In the genomic region with DNA sequence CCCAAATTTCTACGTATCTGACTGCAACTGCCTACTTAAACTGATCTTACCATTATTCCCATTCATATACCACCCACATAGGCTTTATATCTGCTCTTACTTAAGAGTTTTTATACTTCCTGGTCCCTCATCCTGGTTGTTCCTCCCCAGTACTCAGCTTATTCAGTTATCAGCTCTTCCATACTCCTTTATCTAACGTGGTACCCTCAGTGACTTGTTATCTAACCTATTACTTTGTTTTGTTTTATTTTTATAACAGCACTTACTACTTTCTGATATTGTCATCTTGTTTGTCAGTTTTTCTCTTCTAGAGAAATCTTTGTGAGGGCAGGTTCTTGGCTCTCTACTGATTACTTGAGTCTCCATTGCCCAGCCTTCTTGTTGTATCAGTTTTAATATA, we compare ENCODE assay signal across 22 cellular contexts.
DNase-seq lines count a peak whose midpoint lies in the region; ATAC-seq, FAIRE-seq and TF ChIP-seq lines count a peak whose summit lies in the region.
"Had no signal": no experiment of that assay in that cellular context is flagged by ENCODE, and none has a peak within 500 bp of the region (broad histone marks: within the 10 kb centered on the region; RNA-seq: fewer than 3 reads in every experiment).

No MANE protein-coding gene starts in this region.

- TSS peak; percentile 16 for BruUV-seq in Panc1 (replicated peaks; lab: Mats Ljungman, UMichigan)

- POLR2A ChIA-PET in activated CD4-positive, alpha-beta T cell treated with anti-CD3 and anti-CD28 coated beads for 36 hours (lab: Charles Lee): no interaction called here
- POLR2A ChIA-PET in Panc1 (lab: Charles Lee): no interaction called here

- H3K27ac Mint-ChIP-seq in activated CD4-positive, alpha-beta T cell treated with anti-CD3 and anti-CD28 coated beads for 36 hours: peak overlapping the region; percentile 11
- peak overlapping the region; percentile 44 for H3K27ac Mint-ChIP-seq in activated naive CD8-positive, alpha-beta T cell treated with anti-CD3 and anti-CD28 coated beads for 36 hours
- peak overlapping the region; percentile 4 for H3K27ac Mint-ChIP-seq in nephron progenitor cell

- H3K27ac ChIP-seq in Panc1 (ENCODE audit: low read length) (no peak overlapping the region), kidney (ENCODE audit: low read depth in 2 of 2, low read length in 2 of 2) (no peak overlapping the region)
- H3K27ac ChIP-seq: 22Rv1, RWPE1 had no signal

- FAIRE-seq in kidney (lab: Jason Lieb, UNC): no peak
- FAIRE-seq: GM12878 had no signal

- no peak overlapping the region for H3K9ac ChIP-seq in kidney (ENCODE audit: low read length in 2 of 2)

- H3K36me3 Mint-ChIP-seq in activated CD4-positive, alpha-beta T cell treated with anti-CD3 and anti-CD28 coated beads for 36 hours (ENCODE audit: low read depth): peaks cover 23% of the 10 kb centered on the region
- peaks cover 35% of the 10 kb centered on the region for H3K36me3 Mint-ChIP-seq in activated naive CD8-positive, alpha-beta T cell treated with anti-CD3 and anti-CD28 coated beads for 36 hours
- peaks cover 46% of the 10 kb centered on the region for H3K36me3 Mint-ChIP-seq in nephron progenitor cell (ENCODE audit: low read depth)

- intact Hi-C loops in activated CD4-positive, alpha-beta T cell treated with anti-CD3 and anti-CD28 coated beads for 36 hours (cut with DNase I, micrococcal nuclease): no loop called here
- intact Hi-C loops in Panc1 (cut with micrococcal nuclease; ENCODE audit: unreplicated experiment): no loop called here
- intact Hi-C loops in left cardiac atrium (cut with DNase I): no loop called here
- intact Hi-C loops in kidney (cut with DNase I): no loop called here

- TF ChIP-seq CTCF in Panc1 (IDR thresholded peaks at IDR 0.05): no peak
- no peak for TF ChIP-seq CTCF in nephron progenitor cell (IDR thresholded peaks at IDR 0.05)
- TF ChIP-seq CTCF in kidney (IDR thresholded peaks at IDR 0.05; ENCODE audit: borderline replicate concordance, extremely low read depth, insufficient read depth): no peak

- CTCF ChIA-PET in activated CD4-positive, alpha-beta T cell treated with anti-CD3 and anti-CD28 coated beads for 36 hours (lab: Charles Lee): no interaction called here
- CTCF ChIA-PET in Panc1 (lab: Charles Lee): no interaction called here

- DNase-seq in activated CD4-positive, alpha-beta T cell treated with anti-CD3 and anti-CD28 coated beads for 36 hours: no peak
- DNase-seq in activated CD4-positive, alpha-beta T cell treated with anti-CD3 and anti-CD28 coated beads for 1 hour: no peak
- DNase-seq in Panc1 (ENCODE audit: low read depth, low spot score) (no peak), nephron progenitor cell (no peak), OCI-M2 (lab: John Stamatoyannopoulos, UW; ENCODE audit: unreplicated experiment) (no peak), left cardiac atrium (no peak), kidney (no peak)
- no peak for DNase-seq in activated naive CD8-positive, alpha-beta T cell treated with anti-CD3 and anti-CD28 coated beads for 36 hours
- DNase-seq: BE2C; CD8-positive, alpha-beta memory T cell; DND-41; GDM1; Kasumi-1; NCI-H1105; NCI-H187; NCI-H345; NCI-H69; NK-92 treated with Interleukin-12 subunit alpha and Interleukin-12 subunit beta, amount 100 ng/mL, for 24 hours had no signal

- no peaks in the 10 kb centered on the region for H3K27me3 Mint-ChIP-seq in activated CD4-positive, alpha-beta T cell treated with anti-CD3 and anti-CD28 coated beads for 36 hours
- H3K27me3 Mint-ChIP-seq in activated naive CD8-positive, alpha-beta T cell treated with anti-CD3 and anti-CD28 coated beads for 36 hours: no peaks in the 10 kb centered on the region
- no peaks in the 10 kb centered on the region for H3K27me3 Mint-ChIP-seq in nephron progenitor cell (ENCODE audit: low read depth, poor library complexity)
- H3K27me3 Mint-ChIP-seq: CD8-positive, alpha-beta memory T cell had no signal

- H3K9me3 ChIP-seq in Panc1 (ENCODE audit: control insufficient read depth, insufficient read depth, low read depth, low read length) (no peaks in the 10 kb centered on the region), kidney (ENCODE audit: control insufficient read depth in 1 of 2, low read length in 2 of 2) (no peaks in the 10 kb centered on the region)
- H3K9me3 ChIP-seq: BE2C, HAP-1 had no signal

- no peaks in the 10 kb centered on the region for H3K27me3 ChIP-seq in Panc1 (ENCODE audit: control insufficient read depth, insufficient read depth, low read length)
- H3K27me3 ChIP-seq: BE2C had no signal

- no peak for ATAC-seq in activated CD4-positive, alpha-beta T cell treated with anti-CD3 and anti-CD28 coated beads for 36 hours
- ATAC-seq in Panc1 (no peak), left cardiac atrium (no peak)
- ATAC-seq: GM12878 had no signal

- peaks cover 58% of the 10 kb centered on the region for H3K4me1 Mint-ChIP-seq in activated CD4-positive, alpha-beta T cell treated with anti-CD3 and anti-CD28 coated beads for 36 hours
- peaks cover 47% of the 10 kb centered on the region for H3K4me1 Mint-ChIP-seq in activated naive CD8-positive, alpha-beta T cell treated with anti-CD3 and anti-CD28 coated beads for 36 hours
- H3K4me1 Mint-ChIP-seq in nephron progenitor cell: peaks cover 5% of the 10 kb centered on the region

- no peaks in the 10 kb centered on the region for H3K9me3 Mint-ChIP-seq in activated CD4-positive, alpha-beta T cell treated with anti-CD3 and anti-CD28 coated beads for 36 hours (ENCODE audit: low read depth)
- no peaks in the 10 kb centered on the region for H3K9me3 Mint-ChIP-seq in activated naive CD8-positive, alpha-beta T cell treated with anti-CD3 and anti-CD28 coated beads for 36 hours
- peaks cover 6% of the 10 kb centered on the region for H3K9me3 Mint-ChIP-seq in nephron progenitor cell
- H3K9me3 Mint-ChIP-seq: CD8-positive, alpha-beta memory T cell had no signal

- H3K36me3 ChIP-seq in Panc1 (ENCODE audit: control insufficient read depth, insufficient read depth, low read length) (no peaks in the 10 kb centered on the region), kidney (ENCODE audit: control insufficient read depth in 1 of 2, insufficient read depth in 2 of 2, low read length in 2 of 2) (no peaks in the 10 kb centered on the region)
- H3K36me3 ChIP-seq: BE2C, HAP-1 had no signal

- in situ Hi-C loops in Panc1 (cut with HindIII; ENCODE audit: low pct_unique_long_range_greater_than_20kb, low sequenced_read_pairs): no loop called here

- H3K4me1 ChIP-seq in Panc1 (ENCODE audit: control insufficient read depth, insufficient read depth, low read length): no peaks in the 10 kb centered on the region
- peaks cover 0 to 4% of the 10 kb centered on the region in 2 donors for H3K4me1 ChIP-seq in kidney (ENCODE audit: control insufficient read depth in 1 of 2, insufficient read depth in 1 of 2, low read depth in 1 of 2, low read length in 2 of 2)
- H3K4me1 ChIP-seq: BE2C, HAP-1 had no signal

- H3K4me3 ChIP-seq in Panc1 (ENCODE audit: low read depth in 2 of 2, low read length in 2 of 2) (no peak overlapping the region), kidney (ENCODE audit: low read length in 2 of 2) (no peak overlapping the region)
- H3K4me3 ChIP-seq: GM12878, HAP-1 had no signal

- no peak overlapping the region for H3K4me3 Mint-ChIP-seq in activated CD4-positive, alpha-beta T cell treated with anti-CD3 and anti-CD28 coated beads for 36 hours
- H3K4me3 Mint-ChIP-seq in activated naive CD8-positive, alpha-beta T cell treated with anti-CD3 and anti-CD28 coated beads for 36 hours: no peak overlapping the region
- H3K4me3 Mint-ChIP-seq in nephron progenitor cell: no peak overlapping the region
- H3K4me3 Mint-ChIP-seq: CD8-positive, alpha-beta memory T cell had no signal
